In genomic region chr6:161216616-161217205, GRCh38 we compare ENCODE assay signal across 15 cellular contexts. TPM values are rescaled to one million over a fixed set of nuclear protein-coding genes. Genes with fewer than 3 reads are reported as not detected.
DNase-seq lines count a peak whose midpoint lies in the region; ATAC-seq and TF ChIP-seq lines count a peak whose summit lies in the region.
"Had no signal": no experiment of that assay in that cellular context is flagged by ENCODE, and none has a peak within 500 bp of the region (broad histone marks: within the 10 kb centered on the region; RNA-seq: fewer than 3 reads in every experiment).

No MANE protein-coding gene starts in this region.

- peak overlapping the region; percentile 47 for H3K4me3 Mint-ChIP-seq in natural killer cell
- no peak overlapping the region for H3K4me3 Mint-ChIP-seq in natural killer cell treated with Interleukin-12 subunit alpha and Interleukin-12 subunit beta and Interleukin-15 and Interleukin-18, amount 100 ng/mL, for 72 hours
- peak overlapping the region; percentile 65 for H3K4me3 Mint-ChIP-seq in dendritic cell treated with granulocyte-macrophage colony-stimulating factor and Interleukin-4, amounts not matched to agents 40 ng/mL and 50 ng/mL, for 4 days
- no peak overlapping the region for H3K4me3 Mint-ChIP-seq in osteocyte (ENCODE audit: unreplicated experiment)

- H3K36me3 ChIP-seq in Panc1 (ENCODE audit: control insufficient read depth, insufficient read depth, low read length) (no peaks in the 10 kb centered on the region), ovary (no peaks in the 10 kb centered on the region)

- peak overlapping the region; percentile 39 to 71 for H3K4me3 ChIP-seq in Panc1 (ENCODE audit: low read depth in 2 of 2, low read length in 2 of 2)
- H3K4me3 ChIP-seq in ovary = no peak overlapping the region
- H3K4me3 ChIP-seq: GM23248, SK-N-MC had no signal

- H3K9me3 ChIP-seq in Panc1 (ENCODE audit: control insufficient read depth, insufficient read depth, low read depth, low read length) (peaks cover 10% of the 10 kb centered on the region), ovary (no peaks in the 10 kb centered on the region)

- CTCF ChIA-PET in Panc1 (lab: Charles Lee) = no interaction called here

- no peak for TF ChIP-seq POLR2A in ovary (IDR thresholded peaks at IDR 0.05)

- WGBS in ovary, 3 donors = 95 to 98% (median 97%) methylated on average over 20 of the region's 20 CpGs

- in situ Hi-C loops in Panc1 (cut with HindIII; ENCODE audit: low pct_unique_long_range_greater_than_20kb, low sequenced_read_pairs) = no loop called here

- H3K27me3 Mint-ChIP-seq in natural killer cell (ENCODE audit: low read depth in 2 of 2) = no peaks in the 10 kb centered on the region
- H3K27me3 Mint-ChIP-seq in natural killer cell treated with Interleukin-12 subunit alpha and Interleukin-12 subunit beta and Interleukin-15 and Interleukin-18, amount 100 ng/mL, for 72 hours = no peaks in the 10 kb centered on the region
- H3K27me3 Mint-ChIP-seq in dendritic cell treated with granulocyte-macrophage colony-stimulating factor and Interleukin-4, amounts not matched to agents 40 ng/mL and 50 ng/mL, for 4 days = no peaks in the 10 kb centered on the region
- H3K27me3 Mint-ChIP-seq in osteocyte (ENCODE audit: unreplicated experiment) = no peaks in the 10 kb centered on the region

- no peak for TF ChIP-seq EP300 in ovary (IDR thresholded peaks at IDR 0.05)

- POLR2A ChIA-PET in Panc1 (lab: Charles Lee) = no interaction called here

- intact Hi-C loops in natural killer cell (cut with micrococcal nuclease) (no loop called here), Panc1 (cut with micrococcal nuclease; ENCODE audit: unreplicated experiment) (no loop called here), ovary (cut with DNase I) (no loop called here)
- intact Hi-C loops in dendritic cell treated with granulocyte-macrophage colony-stimulating factor and Interleukin-4, amounts not matched to agents 40 ng/mL and 50 ng/mL, for 4 days (cut with micrococcal nuclease) = no loop called here

- DNase-seq in natural killer cell (no peak), Panc1 (ENCODE audit: low read depth, low spot score) (no peak), DMS114 treated with DMSO at 0.1 percent for 48 hours (lab: John Stamatoyannopoulos, UW; ENCODE audit: unreplicated experiment) (no peak), osteocyte (ENCODE audit: extremely low spot score, unreplicated experiment) (no peak), ovary (no peak)
- no peak for DNase-seq in natural killer cell treated with Interleukin-12 subunit alpha and Interleukin-12 subunit beta and Interleukin-15 and Interleukin-18, amount 100 ng/mL, for 72 hours (ENCODE audit: low spot score)
- DNase-seq: C1 segment of cervical spinal cord, DMS153, GM23248, NCI-H1436 treated with DMSO at 0.1 percent for 48 hours, NCI-H2107, NCI-H526 treated with DMSO at 0.1 percent for 48 hours had no signal

- TF ChIP-seq CTCF in natural killer cell (IDR thresholded peaks at IDR 0.05) (no peak), Panc1 (IDR thresholded peaks at IDR 0.05) (no peak), osteocyte (IDR thresholded peaks at IDR 0.05) (no peak), ovary (IDR thresholded peaks at IDR 0.05) (no peak)

- peak overlapping the region; percentile 81 for H3K27ac ChIP-seq in Panc1 (ENCODE audit: low read length)
- H3K27ac ChIP-seq in ovary = no peak overlapping the region
- H3K27ac ChIP-seq: SK-N-MC had no signal

- H3K36me3 Mint-ChIP-seq in natural killer cell (peaks cover 4% of the 10 kb centered on the region), osteocyte (ENCODE audit: unreplicated experiment) (peaks cover 9% of the 10 kb centered on the region)
- H3K36me3 Mint-ChIP-seq in natural killer cell treated with Interleukin-12 subunit alpha and Interleukin-12 subunit beta and Interleukin-15 and Interleukin-18, amount 100 ng/mL, for 72 hours = peaks cover 9% of the 10 kb centered on the region
- H3K36me3 Mint-ChIP-seq in dendritic cell treated with granulocyte-macrophage colony-stimulating factor and Interleukin-4, amounts not matched to agents 40 ng/mL and 50 ng/mL, for 4 days (ENCODE audit: low read depth) = peaks cover 34% of the 10 kb centered on the region

- peak overlapping the region in 1 of 2 donors; percentile 22 for H3K27ac Mint-ChIP-seq in natural killer cell
- no peak overlapping the region for H3K27ac Mint-ChIP-seq in natural killer cell treated with Interleukin-12 subunit alpha and Interleukin-12 subunit beta and Interleukin-15 and Interleukin-18, amount 100 ng/mL, for 72 hours
- peak overlapping the region; percentile 76 for H3K27ac Mint-ChIP-seq in dendritic cell treated with granulocyte-macrophage colony-stimulating factor and Interleukin-4, amounts not matched to agents 40 ng/mL and 50 ng/mL, for 4 days
- H3K27ac Mint-ChIP-seq in osteocyte (ENCODE audit: unreplicated experiment) = no peak overlapping the region

- H3K4me1 ChIP-seq in Panc1 (ENCODE audit: control insufficient read depth, insufficient read depth, low read length) (0 out of 2 replicates have a peak, but pooled peaks cover 5% of the 10 kb centered on the region), ovary (ENCODE audit: insufficient read depth) (peaks cover 4% of the 10 kb centered on the region)

- no TSS peak for BruUV-seq in Panc1 (replicated peaks; lab: Mats Ljungman, UMichigan)

- no peaks in the 10 kb centered on the region for H3K9me3 Mint-ChIP-seq in natural killer cell
- H3K9me3 Mint-ChIP-seq in natural killer cell treated with Interleukin-12 subunit alpha and Interleukin-12 subunit beta and Interleukin-15 and Interleukin-18, amount 100 ng/mL, for 72 hours = no peaks in the 10 kb centered on the region
- H3K9me3 Mint-ChIP-seq in dendritic cell treated with granulocyte-macrophage colony-stimulating factor and Interleukin-4, amounts not matched to agents 40 ng/mL and 50 ng/mL, for 4 days = peaks cover under 1% of the 10 kb centered on the region
- peaks cover 24% of the 10 kb centered on the region for H3K9me3 Mint-ChIP-seq in osteocyte (ENCODE audit: unreplicated experiment)

- peaks cover 3 to 28% of the 10 kb centered on the region in 2 donors for H3K4me1 Mint-ChIP-seq in natural killer cell
- peaks cover 11 to 21% of the 10 kb centered on the region in 2 donors for H3K4me1 Mint-ChIP-seq in natural killer cell treated with Interleukin-12 subunit alpha and Interleukin-12 subunit beta and Interleukin-15 and Interleukin-18, amount 100 ng/mL, for 72 hours (ENCODE audit: low read depth in 2 of 2)
- H3K4me1 Mint-ChIP-seq in dendritic cell treated with granulocyte-macrophage colony-stimulating factor and Interleukin-4, amounts not matched to agents 40 ng/mL and 50 ng/mL, for 4 days (ENCODE audit: low read depth) = peaks cover 59% of the 10 kb centered on the region
- no peaks in the 10 kb centered on the region for H3K4me1 Mint-ChIP-seq in osteocyte (ENCODE audit: unreplicated experiment)

- H3K27me3 ChIP-seq in Panc1 (ENCODE audit: control insufficient read depth, insufficient read depth, low read length) (no peaks in the 10 kb centered on the region), ovary (no peaks in the 10 kb centered on the region)

- ATAC-seq in natural killer cell (no peak), Panc1 (peak; percentile 67)
- no peak for ATAC-seq in natural killer cell treated with Interleukin-12 subunit alpha and Interleukin-12 subunit beta and Interleukin-15 and Interleukin-18, amount 100 ng/mL, for 72 hours
- ATAC-seq: Right ventricle myocardium inferior had no signal

RNA-seq across cellular contexts. Expression of gene AGPAT4, which starts 57.1 kb away (rescaled TPM):
- total RNA-seq in natural killer cell = 10 to 100 TPM; 24.5 to 38.1 (median 25.8) TPM
- 10 to 100 TPM in 1 of 2 donors, 1 to 10 TPM in 1; 7.6 to 12.1 TPM for total RNA-seq in natural killer cell treated with Interleukin-12 subunit alpha and Interleukin-12 subunit beta and Interleukin-15 and Interleukin-18, amount 100 ng/mL, for 72 hours
- 12.9 TPM for total RNA-seq in Panc1 (2021; ENCODE audit: unreplicated experiment)
- polyA plus RNA-seq in Panc1 (2012; ENCODE audit: insufficient read length) = 18.0 TPM
- total RNA-seq in osteocyte = 8.3 and 10.1 TPM in 2 replicates
- 10 to 100 TPM in 4 of 7 donors, 1 to 10 TPM in 3; 7.0 to 13.7 (median 10.5) TPM for total RNA-seq in ovary
- polyA plus RNA-seq in ovary = 1 to 10 TPM; 4.4 to 8.9 TPM

Comparison
In these comparisons a context has a peak if more than half of its experiments do, and no peak if none do; other contexts are left out.
1. H3K4me3 Mint-ChIP-seq: peak in natural killer cell (single experiment) and dendritic cell treated with granulocyte-macrophage colony-stimulating factor and Interleukin-4, amounts not matched to agents 40 ng/mL and 50 ng/mL, for 4 days (single experiment); none in natural killer cell treated with Interleukin-12 subunit alpha and Interleukin-12 subunit beta and Interleukin-15 and Interleukin-18, amount 100 ng/mL, for 72 hours (single experiment) and osteocyte (single experiment).